ENCODE assay signal across 1 cellular context in genomic region chr2:129748653-129749052, GRCh38.
TF ChIP-seq lines count a peak whose summit lies in the region.

No MANE protein-coding gene starts in this region.

TF ChIP-seq in GM23338, 12 proteins besides CTCF, POLR2A, EP300 and RAD21 (continued from another document):
- TF ChIP-seq REST (IDR thresholded peaks at IDR 0.05; ENCODE audit: unreplicated experiment), result no peak
- TF ChIP-seq POLR2AphosphoS5 (IDR thresholded peaks at IDR 0.05; ENCODE audit: low read depth), result no peak
- TF ChIP-seq EZH2 (IDR thresholded peaks at IDR 0.05; ENCODE audit: low read depth, unreplicated experiment), result no peak
- TF ChIP-seq NANOG (IDR thresholded peaks at IDR 0.05; ENCODE audit: borderline replicate concordance), result no peak
- TF ChIP-seq, protein P1, sequence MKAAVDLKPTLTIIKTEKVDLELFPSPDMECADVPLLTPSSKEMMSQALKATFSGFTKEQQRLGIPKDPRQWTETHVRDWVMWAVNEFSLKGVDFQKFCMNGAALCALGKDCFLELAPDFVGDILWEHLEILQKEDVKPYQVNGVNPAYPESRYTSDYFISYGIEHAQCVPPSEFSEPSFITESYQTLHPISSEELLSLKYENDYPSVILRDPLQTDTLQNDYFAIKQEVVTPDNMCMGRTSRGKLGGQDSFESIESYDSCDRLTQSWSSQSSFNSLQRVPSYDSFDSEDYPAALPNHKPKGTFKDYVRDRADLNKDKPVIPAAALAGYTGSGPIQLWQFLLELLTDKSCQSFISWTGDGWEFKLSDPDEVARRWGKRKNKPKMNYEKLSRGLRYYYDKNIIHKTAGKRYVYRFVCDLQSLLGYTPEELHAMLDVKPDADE (IDR thresholded peaks at IDR 0.05), result no peak
- TF ChIP-seq CREB1 (CRISPR knock-in tag; IDR thresholded peaks at IDR 0.05; ENCODE audit: low read depth), result no peak
